ENCODE assay signal across 11 cellular contexts in genomic region chr2:30362468-30363081, GRCh38.
DNase-seq lines count a peak whose midpoint lies in the region; ATAC-seq and TF ChIP-seq lines count a peak whose summit lies in the region.
"Had no signal": no experiment of that assay in that cellular context is flagged by ENCODE, and none has a peak within 500 bp of the region (broad histone marks: within the 10 kb centered on the region; RNA-seq: fewer than 3 reads in every experiment).

No MANE protein-coding gene starts in this region.

- CTCF ChIA-PET in mammary epithelial cell (lab: Charles Lee; ENCODE audit: low non-redundant PET): no interaction called here

- no peaks in the 10 kb centered on the region for H3K27me3 Mint-ChIP-seq in natural killer cell treated with Interleukin-12 subunit alpha and Interleukin-12 subunit beta and Interleukin-15 and Interleukin-18, amount 100 ng/mL, for 72 hours

- intact Hi-C loops in mammary epithelial cell (cut with micrococcal nuclease): no loop called here

- H3K9me3 ChIP-seq in mammary epithelial cell (replicated peaks; ENCODE audit: insufficient read depth, low read length): no peaks in the 10 kb centered on the region

- H3K4me1 Mint-ChIP-seq in natural killer cell treated with Interleukin-12 subunit alpha and Interleukin-12 subunit beta and Interleukin-15 and Interleukin-18, amount 100 ng/mL, for 72 hours (ENCODE audit: low read depth in 2 of 2): peaks cover 41 to 56% of the 10 kb centered on the region in 2 donors

- no peak for TF ChIP-seq CTCF in mammary epithelial cell (conservative IDR thresholded peaks at IDR 0.05 in 1 of 2, IDR thresholded peaks at IDR 0.05 in 1 of 2; ENCODE audit: extremely low read depth in 1 of 2, insufficient read depth in 1 of 2, low read depth in 1 of 2, low read length in 2 of 2)

- H3K36me3 ChIP-seq in mammary epithelial cell (ENCODE audit: insufficient read depth, low read length): no peaks in the 10 kb centered on the region

- no TSS peak for BruUV-seq in mammary epithelial cell (replicated peaks; lab: Mats Ljungman, UMichigan)

- no peak overlapping the region for H3K4me2 ChIP-seq in mammary epithelial cell (ENCODE audit: insufficient read depth, low read depth, low read length)

- 27% methylated on average over 4 of the region's 4 CpGs for WGBS in mammary epithelial cell (ENCODE audit: low coverage, missing lambda C conversion rate)

- DNase-seq in AG08396 (ENCODE audit: low spot score) (peak; percentile 42), HS-27A (ENCODE audit: low read depth) (peak; percentile 82), mammary epithelial cell (peak; percentile 2), cerebellar cortex (ENCODE audit: low spot score) (no peak), NCI-H524 treated with DMSO at 0.1 percent for 48 hours (lab: John Stamatoyannopoulos, UW) (no peak), globus pallidus (ENCODE audit: low spot score) (no peak)
- no peak for DNase-seq in natural killer cell treated with Interleukin-12 subunit alpha and Interleukin-12 subunit beta and Interleukin-15 and Interleukin-18, amount 100 ng/mL, for 72 hours (ENCODE audit: low spot score)
- DNase-seq: effector CD8-positive, alpha-beta T cell; GDM1 had no signal

- dilution Hi-C loops in mammary epithelial cell (cut with HindIII; ENCODE audit: low sequenced_read_pairs): no loop called here

- H3K9me3 Mint-ChIP-seq in natural killer cell treated with Interleukin-12 subunit alpha and Interleukin-12 subunit beta and Interleukin-15 and Interleukin-18, amount 100 ng/mL, for 72 hours: peaks cover 2% of the 10 kb centered on the region

- peak overlapping the region; percentile 44 to 85 for H3K27ac Mint-ChIP-seq in natural killer cell treated with Interleukin-12 subunit alpha and Interleukin-12 subunit beta and Interleukin-15 and Interleukin-18, amount 100 ng/mL, for 72 hours

- H3K4me3 Mint-ChIP-seq in natural killer cell treated with Interleukin-12 subunit alpha and Interleukin-12 subunit beta and Interleukin-15 and Interleukin-18, amount 100 ng/mL, for 72 hours: no peak overlapping the region

- in situ Hi-C loops in mammary epithelial cell (cut with MboI; ENCODE audit: low sequenced_read_pairs in 2 of 2): no loop called here

- ATAC-seq in natural killer cell treated with Interleukin-12 subunit alpha and Interleukin-12 subunit beta and Interleukin-15 and Interleukin-18, amount 100 ng/mL, for 72 hours: no peak
- ATAC-seq in GM18517 (IDR thresholded peaks at IDR 0.05; ENCODE audit: unreplicated experiment): no peak

- H4K20me1 ChIP-seq in mammary epithelial cell (ENCODE audit: insufficient read depth, low read length): no peaks in the 10 kb centered on the region

- no peaks in the 10 kb centered on the region for H3K79me2 ChIP-seq in mammary epithelial cell (ENCODE audit: insufficient read depth, low read length)

- H3K4me1 ChIP-seq in mammary epithelial cell (ENCODE audit: insufficient read depth, low read length): peaks cover 14% of the 10 kb centered on the region

- no peaks in the 10 kb centered on the region for H3K27me3 ChIP-seq in mammary epithelial cell (ENCODE audit: insufficient read depth, low read length)

- no peak overlapping the region for H3K27ac ChIP-seq in mammary epithelial cell (ENCODE audit: insufficient read depth, low read depth, low read length)
- H3K27ac ChIP-seq: RWPE1 had no signal

- no peaks in the 10 kb centered on the region for H3K36me3 Mint-ChIP-seq in natural killer cell treated with Interleukin-12 subunit alpha and Interleukin-12 subunit beta and Interleukin-15 and Interleukin-18, amount 100 ng/mL, for 72 hours

- H2AFZ ChIP-seq in mammary epithelial cell (ENCODE audit: low read depth, low read length): peak overlapping the region; percentile 88

- no peak overlapping the region for H3K9ac ChIP-seq in mammary epithelial cell (ENCODE audit: insufficient read depth, low read length)

- no peak overlapping the region for H3K4me3 ChIP-seq in mammary epithelial cell (replicated peaks in 1 of 3; ENCODE audit: insufficient read depth in 1 of 3, low read depth in 2 of 3, low read length in 3 of 3)

Comparison
In these comparisons a context has a peak if more than half of its experiments do, and no peak if none do; other contexts are left out.
1. DNase-seq: peak in AG08396 (single experiment), HS-27A (single experiment) and mammary epithelial cell (single experiment); none in natural killer cell treated with Interleukin-12 subunit alpha and Interleukin-12 subunit beta and Interleukin-15 and Interleukin-18, amount 100 ng/mL, for 72 hours (single experiment), cerebellar cortex (single experiment), NCI-H524 treated with DMSO at 0.1 percent for 48 hours (single experiment) and globus pallidus (single experiment).